24 cellular contexts compared by ENCODE assay signal in genomic region chr20:35014537-35014936, GRCh38. TPM values are rescaled to one million over a fixed set of nuclear protein-coding genes. Genes with fewer than 3 reads are reported as not detected.
A peak's percentile ranks its signal among the peaks of the same experiment; 100 is the strongest.
DNase-seq lines count a peak whose midpoint lies in the region; ATAC-seq and TF ChIP-seq lines count a peak whose summit lies in the region.
"Had no signal": no experiment of that assay in that cellular context is flagged by ENCODE, and none has a peak within 500 bp of the region (broad histone marks: within the 10 kb centered on the region; RNA-seq: fewer than 3 reads in every experiment).

No MANE protein-coding gene starts in this region.

- no peaks in the 10 kb centered on the region for H3K27me3 Mint-ChIP-seq in activated naive CD4-positive, alpha-beta T cell treated with anti-CD3 and anti-CD28 coated beads for 36 hours (ENCODE audit: low read depth)
- no peaks in the 10 kb centered on the region for H3K27me3 Mint-ChIP-seq in central memory CD8-positive, alpha-beta T cell
- H3K27me3 Mint-ChIP-seq in nephron (ENCODE audit: low read depth) (no peaks in the 10 kb centered on the region), type B pancreatic cell (no peaks in the 10 kb centered on the region), Calu3 (ENCODE audit: unreplicated experiment) (no peaks in the 10 kb centered on the region)
- H3K27me3 Mint-ChIP-seq: activated CD4-positive, alpha-beta T cell treated with anti-CD3 and anti-CD28 coated beads, Interleukin-2, amount 10 ng/mL, durations not matched to agents 24 days and 14 days had no signal

- intact Hi-C loops in activated naive CD4-positive, alpha-beta T cell treated with anti-CD3 and anti-CD28 coated beads for 36 hours (cut with micrococcal nuclease): no loop called here
- intact Hi-C loops in Calu3 (cut with micrococcal nuclease; ENCODE audit: unreplicated experiment): no loop called here

- BruUV-seq in Calu3 (replicated peaks; lab: Mats Ljungman, UMichigan): no TSS peak

- no peaks in the 10 kb centered on the region for H3K4me1 Mint-ChIP-seq in activated naive CD4-positive, alpha-beta T cell treated with anti-CD3 and anti-CD28 coated beads for 36 hours (ENCODE audit: low read depth)
- H3K4me1 Mint-ChIP-seq in central memory CD8-positive, alpha-beta T cell: no peaks in the 10 kb centered on the region
- H3K4me1 Mint-ChIP-seq in nephron (peaks cover 11% of the 10 kb centered on the region), type B pancreatic cell (ENCODE audit: unreplicated experiment) (peaks cover 22% of the 10 kb centered on the region), Calu3 (ENCODE audit: low read depth, unreplicated experiment) (no peaks in the 10 kb centered on the region)
- H3K4me1 Mint-ChIP-seq: endodermal cell had no signal

- H3K9me3 Mint-ChIP-seq in activated naive CD4-positive, alpha-beta T cell treated with anti-CD3 and anti-CD28 coated beads for 36 hours: no peaks in the 10 kb centered on the region
- no peaks in the 10 kb centered on the region for H3K9me3 Mint-ChIP-seq in activated naive CD4-positive, alpha-beta T cell treated with anti-CD3 and anti-CD28 coated beads, Interleukin-2, amount 50 U/mL, for 72 hours
- H3K9me3 Mint-ChIP-seq in central memory CD8-positive, alpha-beta T cell: no peaks in the 10 kb centered on the region
- H3K9me3 Mint-ChIP-seq in nephron (no peaks in the 10 kb centered on the region), type B pancreatic cell (no peaks in the 10 kb centered on the region), Calu3 (ENCODE audit: low read depth, unreplicated experiment) (no peaks in the 10 kb centered on the region)
- H3K9me3 Mint-ChIP-seq: activated CD4-positive, alpha-beta T cell treated with anti-CD3 and anti-CD28 coated beads, Interleukin-2, amount 10 ng/mL, durations not matched to agents 24 days and 14 days; endodermal cell had no signal

- CTCF ChIA-PET in activated naive CD4-positive, alpha-beta T cell treated with anti-CD3 and anti-CD28 coated beads for 36 hours (lab: Charles Lee): no interaction called here
- CTCF ChIA-PET in Calu3 (lab: Charles Lee): interaction anchor here (0.6 to 0.7 kb wide), 2 partner anchors 20 to 1739 kb away, joined by 4 read pairs; no protein-coding TSS in a partner anchor

- H3K27ac Mint-ChIP-seq in activated naive CD4-positive, alpha-beta T cell treated with anti-CD3 and anti-CD28 coated beads for 36 hours: no peak overlapping the region
- H3K27ac Mint-ChIP-seq in activated naive CD4-positive, alpha-beta T cell treated with anti-CD3 and anti-CD28 coated beads, Interleukin-2, amount 50 U/mL, for 72 hours: peak overlapping the region in 1 of 2 donors; percentile 15
- peak overlapping the region; percentile 32 for H3K27ac Mint-ChIP-seq in central memory CD8-positive, alpha-beta T cell (ENCODE audit: low read depth)
- H3K27ac Mint-ChIP-seq in nephron (peak overlapping the region in 2 of 3 experiments; percentile 18 to 75), type B pancreatic cell (peak overlapping the region; percentile 32), Calu3 (ENCODE audit: unreplicated experiment) (no peak overlapping the region)
- H3K27ac Mint-ChIP-seq: activated CD4-positive, alpha-beta T cell treated with anti-CD3 and anti-CD28 coated beads, Interleukin-2, amount 10 ng/mL, durations not matched to agents 24 days and 14 days had no signal

- no peak for ATAC-seq in activated naive CD4-positive, alpha-beta T cell treated with anti-CD3 and anti-CD28 coated beads, Interleukin-2, amount 50 U/mL, for 72 hours
- ATAC-seq in central memory CD8-positive, alpha-beta T cell (replicated peaks; ENCODE audit: extremely low read depth, poor library complexity, severe bottlenecking): no peak
- ATAC-seq in GM21526 (IDR thresholded peaks at IDR 0.05; ENCODE audit: low FRiP score, unreplicated experiment): no peak
- ATAC-seq: A549 had no signal

- H3K4me3 Mint-ChIP-seq in activated naive CD4-positive, alpha-beta T cell treated with anti-CD3 and anti-CD28 coated beads for 36 hours: no peak overlapping the region
- no peak overlapping the region for H3K4me3 Mint-ChIP-seq in central memory CD8-positive, alpha-beta T cell
- H3K4me3 Mint-ChIP-seq in nephron (no peak overlapping the region), type B pancreatic cell (no peak overlapping the region), Calu3 (ENCODE audit: low read depth, unreplicated experiment) (no peak overlapping the region)
- H3K4me3 Mint-ChIP-seq: activated CD4-positive, alpha-beta T cell treated with anti-CD3 and anti-CD28 coated beads, Interleukin-2, amount 10 ng/mL, durations not matched to agents 24 days and 14 days; endodermal cell had no signal

- TF ChIP-seq CTCF in nephron (IDR thresholded peaks at IDR 0.05; ENCODE audit: unreplicated experiment in 3 of 3) (no peak), type B pancreatic cell (conservative IDR thresholded peaks at IDR 0.05) (no peak), Calu3 (IDR thresholded peaks at IDR 0.05; ENCODE audit: unreplicated experiment) (no peak)

- peaks cover 30% of the 10 kb centered on the region for H3K36me3 Mint-ChIP-seq in activated naive CD4-positive, alpha-beta T cell treated with anti-CD3 and anti-CD28 coated beads for 36 hours (ENCODE audit: low read depth)
- H3K36me3 Mint-ChIP-seq in activated naive CD4-positive, alpha-beta T cell treated with anti-CD3 and anti-CD28 coated beads, Interleukin-2, amount 50 U/mL, for 72 hours: peaks cover 0 to 4% of the 10 kb centered on the region in 2 donors
- H3K36me3 Mint-ChIP-seq in central memory CD8-positive, alpha-beta T cell (ENCODE audit: insufficient read depth): peaks cover 50% of the 10 kb centered on the region
- peaks cover 60% of the 10 kb centered on the region for H3K36me3 Mint-ChIP-seq in nephron (ENCODE audit: low read depth)
- peaks cover 42% of the 10 kb centered on the region for H3K36me3 Mint-ChIP-seq in type B pancreatic cell
- H3K36me3 Mint-ChIP-seq in Calu3 (ENCODE audit: insufficient read depth, unreplicated experiment): peaks cover 42% of the 10 kb centered on the region

- DNase-seq in activated naive CD4-positive, alpha-beta T cell treated with anti-CD3 and anti-CD28 coated beads for 36 hours: peak; percentile 2
- DNase-seq in activated naive CD4-positive, alpha-beta T cell treated with anti-CD3 and anti-CD28 coated beads, Interleukin-2, amount 50 U/mL, for 72 hours (ENCODE audit: low spot score in 2 of 2): no peak
- DNase-seq in central memory CD8-positive, alpha-beta T cell (ENCODE audit: low spot score in 2 of 2): no peak
- DNase-seq in type B pancreatic cell (ENCODE audit: extremely low spot score, unreplicated experiment): peak; percentile 54
- no peak for DNase-seq in Calu3
- no peak for DNase-seq in NCI-H2196 treated with DMSO at 0.1 percent for 48 hours (lab: John Stamatoyannopoulos, UW; ENCODE audit: unreplicated experiment)
- DNase-seq: activated CD4-positive, alpha-beta T cell treated with anti-CD3 and anti-CD28 coated beads, Interleukin-2, amount 10 ng/mL, durations not matched to agents 24 days and 14 days; activated gamma-delta T cell; BE2C; brain microvascular endothelial cell; COR-L47; endodermal cell; GM23248; NCI-H1105; NCI-H2029; PC-9; SIG-M5; T-helper 1 cell; thyroid gland had no signal

RNA-seq across cellular contexts. Expression of gene MYH7B, which starts 58.9 kb away (rescaled TPM):
- total RNA-seq in activated naive CD4-positive, alpha-beta T cell treated with anti-CD3 and anti-CD28 coated beads for 36 hours: under 1 TPM; 0.20 to 0.86 TPM
- total RNA-seq in activated naive CD4-positive, alpha-beta T cell treated with anti-CD3 and anti-CD28 coated beads, Interleukin-2, amount 50 U/mL, for 72 hours: under 1 TPM in 1 of 2 donors, not detected in 1; 0.70 TPM
- total RNA-seq in type B pancreatic cell (ENCODE audit: low replicate concordance) (0.50 and 1.2 TPM in 2 replicates), Calu3 (2022) (0.52 and 0.73 TPM in 2 replicates)
- total RNA-seq: Daoy, glomerular endothelial cell had no signal

RNA-seq across cellular contexts. Expression of gene GSS, which starts 58.9 kb away (rescaled TPM):
- 10 to 100 TPM; 84.3 to 86.0 TPM for total RNA-seq in activated naive CD4-positive, alpha-beta T cell treated with anti-CD3 and anti-CD28 coated beads for 36 hours
- total RNA-seq in activated naive CD4-positive, alpha-beta T cell treated with anti-CD3 and anti-CD28 coated beads, Interleukin-2, amount 50 U/mL, for 72 hours: 10 to 100 TPM; 59.7 to 74.2 TPM
- total RNA-seq in type B pancreatic cell (ENCODE audit: low replicate concordance): 43.3 and 66.4 TPM in 2 replicates
- total RNA-seq in Calu3 (2022): 110 and 116 TPM in 2 replicates

Comparison
In these comparisons a context has a peak if more than half of its experiments do, and no peak if none do; other contexts are left out.
1. DNase-seq: peak in activated naive CD4-positive, alpha-beta T cell treated with anti-CD3 and anti-CD28 coated beads for 36 hours (single experiment) and type B pancreatic cell (single experiment); none in activated naive CD4-positive, alpha-beta T cell treated with anti-CD3 and anti-CD28 coated beads, Interleukin-2, amount 50 U/mL, for 72 hours (0 of 2), central memory CD8-positive, alpha-beta T cell (0 of 2), Calu3 (single experiment) and NCI-H2196 treated with DMSO at 0.1 percent for 48 hours (single experiment).
2. H3K27ac Mint-ChIP-seq: peak in central memory CD8-positive, alpha-beta T cell (single experiment), nephron (2 of 3) and type B pancreatic cell (single experiment); none in activated naive CD4-positive, alpha-beta T cell treated with anti-CD3 and anti-CD28 coated beads for 36 hours (single experiment) and Calu3 (single experiment).